In the genomic region with DNA sequence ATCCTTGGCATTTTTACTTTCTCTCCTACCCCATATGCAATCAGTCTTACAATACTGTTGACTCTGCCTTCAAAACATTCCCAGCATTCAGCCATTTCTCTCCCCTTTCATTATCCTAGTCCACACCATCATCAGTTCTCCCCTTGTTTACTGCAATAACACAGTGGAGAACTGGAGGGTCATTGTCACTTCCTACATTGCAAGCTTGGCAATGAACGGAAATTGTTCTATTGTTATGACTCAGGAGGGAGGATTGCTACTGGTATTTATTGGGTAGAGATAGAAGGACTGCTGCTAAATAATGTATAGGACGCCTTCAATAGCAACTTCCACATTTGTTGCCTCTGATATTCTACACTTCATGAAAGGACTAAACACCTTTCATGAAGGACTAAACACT, we compare ENCODE assay signal across 24 cellular contexts.
"Had no signal": no experiment of that assay in that cellular context is flagged by ENCODE, and none has a peak within 500 bp of the region (broad histone marks: within the 10 kb centered on the region; RNA-seq: fewer than 3 reads in every experiment).

No MANE protein-coding gene starts in this region.

- DNase-seq: activated CD4-positive, alpha-beta T cell treated with anti-CD3 and anti-CD28 coated beads for 36 hours; activated CD4-positive, alpha-beta T cell treated with anti-CD3 and anti-CD28 coated beads, Interleukin-2, amount 50 U/mL, for 4 hours; activated CD8-positive, alpha-beta memory T cell treated with anti-CD3 and anti-CD28 coated beads for 24 hours; activated CD8-positive, alpha-beta memory T cell treated with anti-CD3 and anti-CD28 coated beads, Interleukin-2, amount 50 U/mL, for 4 hours; activated naive CD4-positive, alpha-beta T cell; activated T-cell treated with anti-CD3 and anti-CD28 coated beads, Interleukin-2, amount 50 U/mL, for 4 hours; adrenal gland; effector CD8-positive, alpha-beta T cell; hypothalamus; islet precursor cell; left cardiac atrium; mesendoderm; mucosa of descending colon; occipital lobe; right lobe of liver; stimulated activated CD4-positive, alpha-beta T cell treated with anti-CD3 and anti-CD28 coated beads, Interleukin-1b, Interleukin-23, amount 100 ng/mL, for 48 hours; stomach; T-helper 9 cell had no signal

- ATAC-seq: activated CD4-positive, alpha-beta T cell treated with anti-CD3 and anti-CD28 coated beads for 36 hours; activated T-cell treated with anti-CD3 and anti-CD28 coated beads, Interleukin-2, amount 50 U/mL, for 4 hours; left cardiac atrium; mucosa of descending colon; right lobe of liver had no signal

- H3K36me3 Mint-ChIP-seq: activated naive CD8-positive, alpha-beta T cell had no signal

- H3K4me1 ChIP-seq: adrenal gland, breast epithelium, right lobe of liver, stomach, suprapubic skin, tibial nerve had no signal

- H3K36me3 ChIP-seq: adrenal gland, breast epithelium, right lobe of liver, stomach, suprapubic skin, tibial nerve had no signal

- H3K27ac Mint-ChIP-seq: activated CD4-positive, alpha-beta T cell treated with anti-CD3 and anti-CD28 coated beads for 36 hours; activated naive CD8-positive, alpha-beta T cell; activated T-helper 2 cell treated with anti-CD3 and anti-CD28 coated beads, Interferon-gamma antibody, Interleukin-2, Interleukin-4, amounts not matched to agents 10 μg/mL and 5 μg/mL and 100 μg/mL, durations not matched to agents 14 hours and 24 hours and 36 hours had no signal

- H3K4me3 Mint-ChIP-seq: activated CD4-positive, alpha-beta T cell treated with anti-CD3 and anti-CD28 coated beads for 36 hours; activated naive CD8-positive, alpha-beta T cell; activated T-cell treated with anti-CD3 and anti-CD28 coated beads, Interleukin-2, amount 50 U/mL, for 4 hours had no signal

- H3K9me3 Mint-ChIP-seq: activated T-cell treated with anti-CD3 and anti-CD28 coated beads, Interleukin-2, amount 50 U/mL, for 4 hours; activated T-helper 2 cell treated with anti-CD3 and anti-CD28 coated beads, Interferon-gamma antibody, Interleukin-2, Interleukin-4, amounts not matched to agents 10 μg/mL and 5 μg/mL and 100 μg/mL, durations not matched to agents 14 hours and 24 hours and 36 hours had no signal

- H3K4me1 Mint-ChIP-seq: activated CD4-positive, alpha-beta T cell treated with anti-CD3 and anti-CD28 coated beads for 36 hours had no signal

- H3K9me3 ChIP-seq: adrenal gland, breast epithelium, mucosa of descending colon, right lobe of liver, stomach, suprapubic skin, tibial nerve had no signal

- H3K27ac ChIP-seq: adrenal gland, breast epithelium, right lobe of liver, skin epidermis, stomach, suprapubic skin, tibial nerve had no signal

- H3K27me3 ChIP-seq: adrenal gland, breast epithelium, right lobe of liver, stomach, suprapubic skin, tibial nerve had no signal

- H3K4me3 ChIP-seq: adrenal gland, breast epithelium, mucosa of descending colon, right lobe of liver, skin epidermis, stomach, suprapubic skin, tibial nerve had no signal
